2 cellular contexts compared by ENCODE assay signal in the genomic region with DNA sequence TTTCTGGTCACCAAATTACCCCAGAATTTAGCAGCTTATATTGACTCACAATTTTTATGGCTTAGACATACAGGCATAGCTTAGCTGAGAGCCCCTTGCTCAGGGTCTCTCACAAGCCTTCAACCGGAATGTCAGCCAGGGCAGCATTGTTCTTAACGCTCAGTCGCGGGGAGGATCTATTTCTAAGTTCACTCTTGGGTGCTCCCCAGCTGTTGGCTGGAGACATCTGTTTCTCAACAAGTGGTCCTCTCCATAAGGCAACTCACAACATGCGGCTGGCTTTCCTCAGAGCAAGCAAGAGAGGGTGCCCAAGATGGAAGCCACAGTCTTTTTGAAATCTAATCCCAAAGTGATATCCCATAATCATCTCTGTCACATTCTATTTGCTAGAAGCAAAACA.
TF ChIP-seq lines count a peak whose summit lies in the region.

No MANE protein-coding gene starts in this region.

TF ChIP-seq in GM23338, 12 proteins besides CTCF, POLR2A, EP300 and RAD21 (continued from another document):
- TF ChIP-seq, protein P1, sequence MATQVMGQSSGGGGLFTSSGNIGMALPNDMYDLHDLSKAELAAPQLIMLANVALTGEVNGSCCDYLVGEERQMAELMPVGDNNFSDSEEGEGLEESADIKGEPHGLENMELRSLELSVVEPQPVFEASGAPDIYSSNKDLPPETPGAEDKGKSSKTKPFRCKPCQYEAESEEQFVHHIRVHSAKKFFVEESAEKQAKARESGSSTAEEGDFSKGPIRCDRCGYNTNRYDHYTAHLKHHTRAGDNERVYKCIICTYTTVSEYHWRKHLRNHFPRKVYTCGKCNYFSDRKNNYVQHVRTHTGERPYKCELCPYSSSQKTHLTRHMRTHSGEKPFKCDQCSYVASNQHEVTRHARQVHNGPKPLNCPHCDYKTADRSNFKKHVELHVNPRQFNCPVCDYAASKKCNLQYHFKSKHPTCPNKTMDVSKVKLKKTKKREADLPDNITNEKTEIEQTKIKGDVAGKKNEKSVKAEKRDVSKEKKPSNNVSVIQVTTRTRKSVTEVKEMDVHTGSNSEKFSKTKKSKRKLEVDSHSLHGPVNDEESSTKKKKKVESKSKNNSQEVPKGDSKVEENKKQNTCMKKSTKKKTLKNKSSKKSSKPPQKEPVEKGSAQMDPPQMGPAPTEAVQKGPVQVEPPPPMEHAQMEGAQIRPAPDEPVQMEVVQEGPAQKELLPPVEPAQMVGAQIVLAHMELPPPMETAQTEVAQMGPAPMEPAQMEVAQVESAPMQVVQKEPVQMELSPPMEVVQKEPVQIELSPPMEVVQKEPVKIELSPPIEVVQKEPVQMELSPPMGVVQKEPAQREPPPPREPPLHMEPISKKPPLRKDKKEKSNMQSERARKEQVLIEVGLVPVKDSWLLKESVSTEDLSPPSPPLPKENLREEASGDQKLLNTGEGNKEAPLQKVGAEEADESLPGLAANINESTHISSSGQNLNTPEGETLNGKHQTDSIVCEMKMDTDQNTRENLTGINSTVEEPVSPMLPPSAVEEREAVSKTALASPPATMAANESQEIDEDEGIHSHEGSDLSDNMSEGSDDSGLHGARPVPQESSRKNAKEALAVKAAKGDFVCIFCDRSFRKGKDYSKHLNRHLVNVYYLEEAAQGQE (IDR thresholded peaks at IDR 0.05; ENCODE audit: unreplicated experiment), result no peak
- TF ChIP-seq STAT1 (IDR thresholded peaks at IDR 0.05; ENCODE audit: unreplicated experiment), result no peak
- no peak for TF ChIP-seq EZH2phosphoT487 (IDR thresholded peaks at IDR 0.05; ENCODE audit: unreplicated experiment)
- no peak for TF ChIP-seq ZNF114 (CRISPR knock-in tag; IDR thresholded peaks at IDR 0.05)
- TF ChIP-seq EZH2 (IDR thresholded peaks at IDR 0.05; ENCODE audit: low read depth, unreplicated experiment), result no peak
- TF ChIP-seq POLR2AphosphoS5 (IDR thresholded peaks at IDR 0.05; ENCODE audit: low read depth), result no peak
- TF ChIP-seq, protein P2, sequence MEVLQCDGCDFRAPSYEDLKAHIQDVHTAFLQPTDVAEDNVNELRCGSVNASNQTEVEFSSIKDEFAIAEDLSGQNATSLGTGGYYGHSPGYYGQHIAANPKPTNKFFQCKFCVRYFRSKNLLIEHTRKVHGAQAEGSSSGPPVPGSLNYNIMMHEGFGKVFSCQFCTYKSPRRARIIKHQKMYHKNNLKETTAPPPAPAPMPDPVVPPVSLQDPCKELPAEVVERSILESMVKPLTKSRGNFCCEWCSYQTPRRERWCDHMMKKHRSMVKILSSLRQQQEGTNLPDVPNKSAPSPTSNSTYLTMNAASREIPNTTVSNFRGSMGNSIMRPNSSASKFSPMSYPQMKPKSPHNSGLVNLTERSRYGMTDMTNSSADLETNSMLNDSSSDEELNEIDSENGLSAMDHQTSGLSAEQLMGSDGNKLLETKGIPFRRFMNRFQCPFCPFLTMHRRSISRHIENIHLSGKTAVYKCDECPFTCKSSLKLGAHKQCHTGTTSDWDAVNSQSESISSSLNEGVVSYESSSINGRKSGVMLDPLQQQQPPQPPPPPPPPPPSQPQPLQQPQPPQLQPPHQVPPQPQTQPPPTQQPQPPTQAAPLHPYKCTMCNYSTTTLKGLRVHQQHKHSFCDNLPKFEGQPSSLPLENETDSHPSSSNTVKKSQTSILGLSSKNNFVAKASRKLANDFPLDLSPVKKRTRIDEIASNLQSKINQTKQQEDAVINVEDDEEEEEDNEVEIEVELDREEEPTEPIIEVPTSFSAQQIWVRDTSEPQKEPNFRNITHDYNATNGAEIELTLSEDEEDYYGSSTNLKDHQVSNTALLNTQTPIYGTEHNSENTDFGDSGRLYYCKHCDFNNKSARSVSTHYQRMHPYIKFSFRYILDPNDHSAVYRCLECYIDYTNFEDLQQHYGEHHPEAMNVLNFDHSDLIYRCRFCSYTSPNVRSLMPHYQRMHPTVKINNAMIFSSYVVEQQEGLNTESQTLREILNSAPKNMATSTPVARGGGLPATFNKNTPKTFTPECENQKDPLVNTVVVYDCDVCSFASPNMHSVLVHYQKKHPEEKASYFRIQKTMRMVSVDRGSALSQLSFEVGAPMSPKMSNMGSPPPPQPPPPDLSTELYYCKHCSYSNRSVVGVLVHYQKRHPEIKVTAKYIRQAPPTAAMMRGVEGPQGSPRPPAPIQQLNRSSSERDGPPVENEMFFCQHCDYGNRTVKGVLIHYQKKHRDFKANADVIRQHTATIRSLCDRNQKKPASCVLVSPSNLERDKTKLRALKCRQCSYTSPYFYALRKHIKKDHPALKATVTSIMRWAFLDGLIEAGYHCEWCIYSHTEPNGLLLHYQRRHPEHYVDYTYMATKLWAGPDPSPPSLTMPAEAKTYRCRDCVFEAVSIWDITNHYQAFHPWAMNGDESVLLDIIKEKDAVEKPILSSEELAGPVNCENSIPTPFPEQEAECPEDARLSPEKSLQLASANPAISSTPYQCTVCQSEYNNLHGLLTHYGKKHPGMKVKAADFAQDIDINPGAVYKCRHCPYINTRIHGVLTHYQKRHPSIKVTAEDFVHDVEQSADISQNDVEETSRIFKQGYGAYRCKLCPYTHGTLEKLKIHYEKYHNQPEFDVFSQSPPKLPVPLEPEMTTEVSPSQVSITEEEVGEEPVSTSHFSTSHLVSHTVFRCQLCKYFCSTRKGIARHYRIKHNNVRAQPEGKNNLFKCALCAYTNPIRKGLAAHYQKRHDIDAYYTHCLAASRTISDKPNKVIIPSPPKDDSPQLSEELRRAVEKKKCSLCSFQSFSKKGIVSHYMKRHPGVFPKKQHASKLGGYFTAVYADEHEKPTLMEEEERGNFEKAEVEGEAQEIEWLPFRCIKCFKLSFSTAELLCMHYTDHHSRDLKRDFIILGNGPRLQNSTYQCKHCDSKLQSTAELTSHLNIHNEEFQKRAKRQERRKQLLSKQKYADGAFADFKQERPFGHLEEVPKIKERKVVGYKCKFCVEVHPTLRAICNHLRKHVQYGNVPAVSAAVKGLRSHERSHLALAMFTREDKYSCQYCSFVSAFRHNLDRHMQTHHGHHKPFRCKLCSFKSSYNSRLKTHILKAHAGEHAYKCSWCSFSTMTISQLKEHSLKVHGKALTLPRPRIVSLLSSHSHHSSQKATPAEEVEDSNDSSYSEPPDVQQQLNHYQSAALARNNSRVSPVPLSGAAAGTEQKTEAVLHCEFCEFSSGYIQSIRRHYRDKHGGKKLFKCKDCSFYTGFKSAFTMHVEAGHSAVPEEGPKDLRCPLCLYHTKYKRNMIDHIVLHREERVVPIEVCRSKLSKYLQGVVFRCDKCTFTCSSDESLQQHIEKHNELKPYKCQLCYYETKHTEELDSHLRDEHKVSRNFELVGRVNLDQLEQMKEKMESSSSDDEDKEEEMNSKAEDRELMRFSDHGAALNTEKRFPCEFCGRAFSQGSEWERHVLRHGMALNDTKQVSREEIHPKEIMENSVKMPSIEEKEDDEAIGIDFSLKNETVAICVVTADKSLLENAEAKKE (CRISPR knock-in tag; IDR thresholded peaks at IDR 0.05), result no peak
- TF ChIP-seq, protein P3, sequence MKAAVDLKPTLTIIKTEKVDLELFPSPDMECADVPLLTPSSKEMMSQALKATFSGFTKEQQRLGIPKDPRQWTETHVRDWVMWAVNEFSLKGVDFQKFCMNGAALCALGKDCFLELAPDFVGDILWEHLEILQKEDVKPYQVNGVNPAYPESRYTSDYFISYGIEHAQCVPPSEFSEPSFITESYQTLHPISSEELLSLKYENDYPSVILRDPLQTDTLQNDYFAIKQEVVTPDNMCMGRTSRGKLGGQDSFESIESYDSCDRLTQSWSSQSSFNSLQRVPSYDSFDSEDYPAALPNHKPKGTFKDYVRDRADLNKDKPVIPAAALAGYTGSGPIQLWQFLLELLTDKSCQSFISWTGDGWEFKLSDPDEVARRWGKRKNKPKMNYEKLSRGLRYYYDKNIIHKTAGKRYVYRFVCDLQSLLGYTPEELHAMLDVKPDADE (IDR thresholded peaks at IDR 0.05), result no peak

TF ChIP-seq in WTC11, 78 proteins besides CTCF, POLR2A, EP300 and RAD21 (continued from another document):
- TF ChIP-seq RORB (CRISPR knock-in tag; IDR thresholded peaks at IDR 0.05), result no peak
- TF ChIP-seq, protein P4, sequence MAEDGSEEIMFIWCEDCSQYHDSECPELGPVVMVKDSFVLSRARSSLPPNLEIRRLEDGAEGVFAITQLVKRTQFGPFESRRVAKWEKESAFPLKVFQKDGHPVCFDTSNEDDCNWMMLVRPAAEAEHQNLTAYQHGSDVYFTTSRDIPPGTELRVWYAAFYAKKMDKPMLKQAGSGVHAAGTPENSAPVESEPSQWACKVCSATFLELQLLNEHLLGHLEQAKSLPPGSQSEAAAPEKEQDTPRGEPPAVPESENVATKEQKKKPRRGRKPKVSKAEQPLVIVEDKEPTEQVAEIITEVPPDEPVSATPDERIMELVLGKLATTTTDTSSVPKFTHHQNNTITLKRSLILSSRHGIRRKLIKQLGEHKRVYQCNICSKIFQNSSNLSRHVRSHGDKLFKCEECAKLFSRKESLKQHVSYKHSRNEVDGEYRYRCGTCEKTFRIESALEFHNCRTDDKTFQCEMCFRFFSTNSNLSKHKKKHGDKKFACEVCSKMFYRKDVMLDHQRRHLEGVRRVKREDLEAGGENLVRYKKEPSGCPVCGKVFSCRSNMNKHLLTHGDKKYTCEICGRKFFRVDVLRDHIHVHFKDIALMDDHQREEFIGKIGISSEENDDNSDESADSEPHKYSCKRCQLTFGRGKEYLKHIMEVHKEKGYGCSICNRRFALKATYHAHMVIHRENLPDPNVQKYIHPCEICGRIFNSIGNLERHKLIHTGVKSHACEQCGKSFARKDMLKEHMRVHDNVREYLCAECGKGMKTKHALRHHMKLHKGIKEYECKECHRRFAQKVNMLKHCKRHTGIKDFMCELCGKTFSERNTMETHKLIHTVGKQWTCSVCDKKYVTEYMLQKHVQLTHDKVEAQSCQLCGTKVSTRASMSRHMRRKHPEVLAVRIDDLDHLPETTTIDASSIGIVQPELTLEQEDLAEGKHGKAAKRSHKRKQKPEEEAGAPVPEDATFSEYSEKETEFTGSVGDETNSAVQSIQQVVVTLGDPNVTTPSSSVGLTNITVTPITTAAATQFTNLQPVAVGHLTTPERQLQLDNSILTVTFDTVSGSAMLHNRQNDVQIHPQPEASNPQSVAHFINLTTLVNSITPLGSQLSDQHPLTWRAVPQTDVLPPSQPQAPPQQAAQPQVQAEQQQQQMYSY (CRISPR knock-in tag; IDR thresholded peaks at IDR 0.05), result no peak
- TF ChIP-seq TEAD1 (CRISPR knock-in tag; IDR thresholded peaks at IDR 0.05), result no peak
- no peak for TF ChIP-seq MYBL2 (CRISPR knock-in tag; IDR thresholded peaks at IDR 0.05)
- TF ChIP-seq TCF7 (CRISPR knock-in tag; IDR thresholded peaks at IDR 0.05; ENCODE audit: low read depth), result no peak
- no peak for TF ChIP-seq RELA (CRISPR knock-in tag; IDR thresholded peaks at IDR 0.05; ENCODE audit: borderline replicate concordance)
- TF ChIP-seq NFATC4 (CRISPR knock-in tag; IDR thresholded peaks at IDR 0.05), result no peak
